ENCODE assay signal across 32 cellular contexts in the genomic region with DNA sequence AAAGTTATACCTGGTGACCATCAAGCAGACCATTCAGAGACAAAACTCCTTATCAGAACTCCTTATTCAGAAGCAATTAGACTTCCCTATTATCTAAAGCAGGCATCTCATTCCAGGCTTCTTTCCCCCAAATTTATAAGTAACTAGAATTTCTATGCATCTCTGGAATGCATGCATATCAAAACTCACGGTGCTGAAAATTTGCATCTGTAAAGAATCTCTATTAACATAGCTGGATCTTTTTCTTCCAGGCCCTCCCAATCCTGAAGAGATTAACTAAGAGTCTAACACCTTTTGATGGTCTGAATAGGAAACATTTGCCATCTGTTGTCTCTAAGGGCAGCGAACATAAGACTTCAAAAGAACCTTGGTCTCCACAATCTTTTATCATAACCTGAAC. TPM values are rescaled to one million over a fixed set of nuclear protein-coding genes. Genes with fewer than 3 reads are reported as not detected.
"Had no signal": no experiment of that assay in that cellular context is flagged by ENCODE, and none has a peak within 500 bp of the region (broad histone marks: within the 10 kb centered on the region; RNA-seq: fewer than 3 reads in every experiment).

No MANE protein-coding gene starts in this region.

- H3K9me3 ChIP-seq: lower lobe of right lung, neutrophil, right lobe of liver, uterus had no signal

- H3K4me3 ChIP-seq: lower lobe of right lung, neural progenitor cell, right atrium auricular region, right lobe of liver, smooth muscle cell, tibial nerve, uterus had no signal

- H3K4me3 Mint-ChIP-seq: naive B cell; natural killer cell; nephron progenitor cell; neural progenitor cell; stimulated activated memory B cell treated with anti-CD40 and anti-IgM and Interleukin-4, amounts not matched to agents 10 μg/mL and 1 μg/mL and 100 μg/mL, for 72 hours; stimulated activated naive CD8-positive, alpha-beta T cell treated with anti-CD3 and anti-CD28 coated beads, Interleukin-15, amount 100 ng/mL, for 72 hours; type B pancreatic cell had no signal

- H3K36me3 ChIP-seq: lower lobe of right lung, neural progenitor cell, neutrophil, right atrium auricular region, right lobe of liver, tibial nerve, uterus had no signal

- H3K4me2 ChIP-seq: neural progenitor cell, smooth muscle cell had no signal

- H3K9ac ChIP-seq: neural progenitor cell, parathyroid adenoma had no signal

- H3K27ac ChIP-seq: lower lobe of right lung, neural progenitor cell, neutrophil, parathyroid adenoma, right atrium auricular region, right lobe of liver, tibial nerve, uterus had no signal

- H3K27ac Mint-ChIP-seq: naive B cell; natural killer cell; nephron progenitor cell; neural progenitor cell; stimulated activated memory B cell treated with anti-CD40 and anti-IgM and Interleukin-4, amounts not matched to agents 10 μg/mL and 1 μg/mL and 100 μg/mL, for 72 hours; stimulated activated naive CD8-positive, alpha-beta T cell treated with anti-CD3 and anti-CD28 coated beads, Interleukin-15, amount 100 ng/mL, for 72 hours; type B pancreatic cell had no signal

- H3K36me3 Mint-ChIP-seq: natural killer cell, neural progenitor cell, type B pancreatic cell had no signal

- H3K4me1 ChIP-seq: lower lobe of right lung, neural progenitor cell, parathyroid adenoma, right atrium auricular region, right lobe of liver, tibial nerve, uterus had no signal

- H3K27me3 ChIP-seq: neural progenitor cell, right atrium auricular region, right lobe of liver, tibial nerve, uterus had no signal

- DNase-seq: hippocampal formation; kidney glomerular epithelial cell; left cardiac atrium; left ventricle myocardium superior; lower lobe of right lung; mammary epithelial cell; mesenchymal stem cell; naive B cell; natural killer cell; nephron progenitor cell; occipital lobe; right lobe of liver; stimulated activated CD4-positive, alpha-beta T cell treated with anti-CD3 and anti-CD28 coated beads, Interleukin-1b, Interleukin-23, amount 100 ng/mL, for 48 hours; stimulated activated CD4-positive, alpha-beta T cell treated with anti-CD3 and anti-CD28 coated beads, Interleukin-2, amount 100 ng/mL, for 48 hours; stimulated activated CD4-positive, alpha-beta T cell treated with anti-CD3 and anti-CD28 coated beads, Interleukin-4, amount 100 ng/mL, for 4 hours; stimulated activated CD8-positive, alpha-beta memory T cell treated with anti-CD3 and anti-CD28 coated beads, Interleukin-4, amount 100 ng/mL, for 48 hours; stimulated activated naive CD4-positive, alpha-beta T cell treated with Interleukin-2 at 50 U/mL for 16 hours; stimulated activated naive CD8-positive, alpha-beta T cell treated with anti-CD3 and anti-CD28 coated beads, Interleukin-15, amount 100 ng/mL, for 72 hours; substantia nigra; uterus had no signal

- H3K79me2 ChIP-seq: parathyroid adenoma had no signal

- H3K4me1 Mint-ChIP-seq: naive B cell; natural killer cell; nephron progenitor cell; neural progenitor cell; stimulated activated memory B cell treated with anti-CD40 and anti-IgM and Interleukin-4, amounts not matched to agents 10 μg/mL and 1 μg/mL and 100 μg/mL, for 72 hours; stimulated activated naive CD8-positive, alpha-beta T cell treated with anti-CD3 and anti-CD28 coated beads, Interleukin-15, amount 100 ng/mL, for 72 hours had no signal

- ATAC-seq: left cardiac atrium; left lobe of liver; left ventricle myocardium superior; lower lobe of right lung; natural killer cell; right lobe of liver; stimulated activated memory B cell treated with anti-CD40 and anti-IgM and Interleukin-4, amounts not matched to agents 10 μg/mL and 1 μg/mL and 100 μg/mL, for 72 hours; stimulated activated naive CD8-positive, alpha-beta T cell treated with anti-CD3 and anti-CD28 coated beads, Interleukin-15, amount 100 ng/mL, for 72 hours had no signal

- H2AFZ ChIP-seq: neural progenitor cell, parathyroid adenoma had no signal

- H3K9me3 Mint-ChIP-seq: neural progenitor cell, type B pancreatic cell had no signal

RNA-seq across cellular contexts. Expression of gene SLC52A3, which starts 22.8 kb away (rescaled TPM):
- total RNA-seq: mammary epithelial cell, natural killer cell, occipital lobe, osteocyte, pulmonary artery endothelial cell, skeletal muscle tissue had no signal
